Comparison of ENCODE assay signal across 14 cellular contexts in the genomic region with DNA sequence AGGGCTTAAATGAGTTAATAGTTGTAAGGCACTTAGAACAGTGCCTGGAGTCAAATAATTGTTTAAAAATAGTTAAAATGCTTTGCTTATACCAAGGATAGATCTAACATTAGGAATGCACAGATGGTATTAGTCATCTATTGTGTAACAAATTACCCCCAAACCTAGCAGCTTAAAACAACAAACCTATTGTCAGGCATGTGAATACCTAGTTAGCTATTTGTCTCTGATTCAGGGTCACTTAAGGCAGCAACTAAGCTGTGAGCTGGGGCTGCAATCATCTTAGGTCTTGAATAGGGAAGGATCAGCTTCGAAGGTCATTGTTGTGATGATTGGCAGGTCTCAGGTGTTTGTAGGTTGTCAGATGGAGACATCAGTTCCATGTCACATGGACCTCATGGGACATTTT. TPM values are rescaled to one million over a fixed set of nuclear protein-coding genes. Genes with fewer than 3 reads are reported as not detected.
DNase-seq lines count a peak whose midpoint lies in the region; ATAC-seq and TF ChIP-seq lines count a peak whose summit lies in the region.
"Had no signal": no experiment of that assay in that cellular context is flagged by ENCODE, and none has a peak within 500 bp of the region (broad histone marks: within the 10 kb centered on the region; RNA-seq: fewer than 3 reads in every experiment).

No MANE protein-coding gene starts in this region.

- H3K36me3 ChIP-seq in RWPE2 (ENCODE audit: low read depth) (no peaks in the 10 kb centered on the region), skeletal muscle satellite cell (ENCODE audit: insufficient read depth, low read length) (no peaks in the 10 kb centered on the region)
- H3K36me3 ChIP-seq: ovary had no signal

- no peak overlapping the region for H3K4me3 ChIP-seq in RWPE2 (ENCODE audit: severe bottlenecking)
- peak overlapping the region; percentile 20 for H3K4me3 ChIP-seq in skeletal muscle satellite cell (ENCODE audit: low read length)
- H3K4me3 ChIP-seq: ovary had no signal

- ATAC-seq in RWPE2 (ENCODE audit: low read depth), result peak; percentile 92
- no peak for ATAC-seq in GM21786 (IDR thresholded peaks at IDR 0.05; ENCODE audit: unreplicated experiment)

- TF ChIP-seq CTCF in RWPE2 (IDR thresholded peaks at IDR 0.05; ENCODE audit: poor library complexity, severe bottlenecking), result no peak

- no peaks in the 10 kb centered on the region for H3K27me3 ChIP-seq in RWPE2 (ENCODE audit: insufficient read depth, poor library complexity, severe bottlenecking)
- H3K27me3 ChIP-seq in skeletal muscle satellite cell (ENCODE audit: control insufficient read depth, insufficient read depth, low read length), result no peaks in the 10 kb centered on the region
- H3K27me3 ChIP-seq: ovary had no signal

- no peaks in the 10 kb centered on the region for H3K9me3 ChIP-seq in RWPE2 (ENCODE audit: severe bottlenecking)
- no peaks in the 10 kb centered on the region for H3K9me3 ChIP-seq in skeletal muscle satellite cell (replicated peaks; ENCODE audit: low read length)
- H3K9me3 ChIP-seq: ovary had no signal

- H3K27ac ChIP-seq in RWPE2 (ENCODE audit: poor library complexity, severe bottlenecking), result peak overlapping the region; percentile 91
- H3K27ac ChIP-seq: ovary had no signal

- peak; percentile 54 for DNase-seq in H4 (ENCODE audit: low spot score)
- DNase-seq in RWPE2 (ENCODE audit: low spot score), result no peak
- DNase-seq in fibroblast of peridontal ligament (ENCODE audit: extremely low read depth), result peak; percentile 85
- DNase-seq in NCI-H510A (lab: John Stamatoyannopoulos, UW), result no peak
- DNase-seq in ureter (ENCODE audit: low spot score), result no peak
- DNase-seq: activated CD4-positive, alpha-beta T cell treated with anti-CD3 and anti-CD28 coated beads for 48 hours; activated naive CD4-positive, alpha-beta T cell; DMS79 treated with DMSO at 0.1 percent for 48 hours; kidney; NCI-H446; ovary; substantia nigra had no signal

- no peak overlapping the region for H3K9ac ChIP-seq in skeletal muscle satellite cell (ENCODE audit: low read depth, low read length)

- peak overlapping the region; percentile 25 for H3K4me2 ChIP-seq in skeletal muscle satellite cell (ENCODE audit: low read length)

- H3K4me1 ChIP-seq in RWPE2 (ENCODE audit: insufficient read depth, poor library complexity, severe bottlenecking) (peaks cover 27% of the 10 kb centered on the region), skeletal muscle satellite cell (ENCODE audit: control insufficient read depth, insufficient read depth, low read length) (peaks cover 23% of the 10 kb centered on the region)

RNA-seq across cellular contexts. Expression of gene AGA, which starts 42.4 kb away (rescaled TPM):
- 59.2 and 71.4 TPM in 2 replicates for total RNA-seq in H4 (2014; rRNA removed; shearing (Covaris generic))
- total RNA-seq in skeletal muscle satellite cell (2012; rRNA removed), result 8.1 and 15.5 TPM in 2 replicates
- 27.5 TPM for total RNA-seq in ureter

Comparison
In these comparisons a context has a peak if more than half of its experiments do, and no peak if none do; other contexts are left out.
1. DNase-seq: peak in H4 (single experiment) and fibroblast of peridontal ligament (single experiment); none in RWPE2 (single experiment), NCI-H510A (single experiment) and ureter (single experiment).